14 cellular contexts compared by ENCODE assay signal in genomic region chr1:191695865-191696264, GRCh38.
DNase-seq lines count a peak whose midpoint lies in the region; ATAC-seq lines count a peak whose summit lies in the region.
"Had no signal": no experiment of that assay in that cellular context is flagged by ENCODE, and none has a peak within 500 bp of the region (broad histone marks: within the 10 kb centered on the region; RNA-seq: fewer than 3 reads in every experiment).

No MANE protein-coding gene starts in this region.

- H3K27me3 ChIP-seq in aorta (ENCODE audit: control insufficient read depth in 1 of 2, insufficient read depth in 2 of 2, low read length in 1 of 2), result no peaks in the 10 kb centered on the region
- H3K27me3 ChIP-seq: Peyer's patch, tibial nerve had no signal

- intact Hi-C loops in aorta (cut with DNase I), result no loop called here

- peaks cover 2% of the 10 kb centered on the region for H3K9me3 ChIP-seq in aorta (ENCODE audit: control insufficient read depth, low read length)
- H3K9me3 ChIP-seq: Peyer's patch, tibial nerve had no signal

- ATAC-seq in GM18520 (IDR thresholded peaks at IDR 0.05; ENCODE audit: unreplicated experiment), result peak; percentile 91
- peak; percentile 92 for ATAC-seq in GM21723 (IDR thresholded peaks at IDR 0.05; ENCODE audit: unreplicated experiment)
- peak; percentile 83 for ATAC-seq in HG03196 (IDR thresholded peaks at IDR 0.05; ENCODE audit: unreplicated experiment)
- ATAC-seq in aorta (ENCODE audit: low FRiP score), result no peak
- ATAC-seq: CD8-positive, alpha-beta T cell; WTC11 had no signal

- H3K4me3 ChIP-seq in aorta (ENCODE audit: low read length in 2 of 2), result no peak overlapping the region
- H3K4me3 ChIP-seq: Peyer's patch, tibial nerve had no signal

- H3K36me3 ChIP-seq in aorta (ENCODE audit: control insufficient read depth in 1 of 2, insufficient read depth in 2 of 2, low read length in 1 of 2), result no peaks in the 10 kb centered on the region
- H3K36me3 ChIP-seq: Peyer's patch, tibial nerve had no signal

- WGBS in aorta, 2 donors, result 47 to 69% methylated on average over 2 of the region's 2 CpGs

- DNase-seq in epidermal melanocyte (ENCODE audit: insufficient read length, low spot score), result peak; percentile 21
- DNase-seq in stimulated activated CD4-positive, alpha-beta T cell treated with anti-CD3 and anti-CD28 coated beads, Interleukin-12 subunit alpha, Interleukin-12 subunit beta, amount 100 ng/mL, for 4 hours, result no peak
- DNase-seq in HT-29 (ENCODE audit: low spot score), result no peak
- DNase-seq in aorta, result no peak
- no peak for DNase-seq in COLO668 (lab: John Stamatoyannopoulos, UW; ENCODE audit: unreplicated experiment)
- DNase-seq: activated naive CD4-positive, alpha-beta T cell treated with anti-CD3 and anti-CD28 coated beads, Interleukin-2, amount 50 U/mL, for 16 hours; CD8-positive, alpha-beta T cell; Peyer's patch; stimulated activated CD4-positive, alpha-beta T cell treated with anti-CD3 and anti-CD28 coated beads, Interleukin-4, amount 100 ng/mL, for 1 hour had no signal

- H3K27ac ChIP-seq in aorta (ENCODE audit: low read depth in 1 of 2, low read length in 2 of 2), result no peak overlapping the region
- H3K27ac ChIP-seq: Peyer's patch, tibial nerve had no signal

- H3K4me1 ChIP-seq in aorta (ENCODE audit: control insufficient read depth in 1 of 2, insufficient read depth in 2 of 2, low read length in 2 of 2), result no peaks in the 10 kb centered on the region
- H3K4me1 ChIP-seq: Peyer's patch, tibial nerve had no signal
